Comparison of ENCODE assay signal across 22 cellular contexts in genomic region chr6:40626886-40627285, GRCh38. TPM values are rescaled to one million over a fixed set of nuclear protein-coding genes. Genes with fewer than 3 reads are reported as not detected.
"Had no signal": no experiment of that assay in that cellular context is flagged by ENCODE, and none has a peak within 500 bp of the region (broad histone marks: within the 10 kb centered on the region; RNA-seq: fewer than 3 reads in every experiment).

No MANE protein-coding gene starts in this region.

- ATAC-seq: left cardiac atrium, T-helper 17 cell had no signal

- H3K4me1 ChIP-seq: gastrocnemius medialis, prostate gland, thyroid gland had no signal

- H3K27me3 ChIP-seq: cardiac muscle cell, gastrocnemius medialis, neutrophil, ovary, thyroid gland had no signal

- DNase-seq: activated CD4-positive, alpha-beta T cell treated with anti-CD3 and anti-CD28 coated beads for 4 hours; activated CD4-positive, alpha-beta T cell treated with anti-CD3 and anti-CD28 coated beads, Interleukin-2, amount 50 U/mL, for 48 hours; activated CD4-positive, CD25-positive, alpha-beta regulatory T cell; activated effector memory CD4-positive, alpha-beta T cell treated with Interleukin-2 at 50 U/mL for 16 hours; activated naive CD4-positive, alpha-beta T cell treated with anti-CD3 and anti-CD28 coated beads for 36 hours; activated naive CD8-positive, alpha-beta T cell treated with anti-CD3 and anti-CD28 coated beads, Interleukin-2, amount 10 ng/mL, durations not matched to agents 7 days and 5 days; activated T-cell treated with anti-CD3 and anti-CD28 coated beads, Interleukin-2, amount 50 U/mL, for 48 hours; amniotic stem cell; cortex of kidney; endodermal cell; gastrocnemius medialis; hippocampal formation; left cardiac atrium; ovary; substantia nigra; T-helper 17 cell; thyroid gland had no signal

- H3K36me3 ChIP-seq: cardiac muscle cell, gastrocnemius medialis, neutrophil, ovary, prostate gland, thyroid gland had no signal

- H3K4me3 ChIP-seq: cardiac muscle cell, gastrocnemius medialis, ovary, prostate gland, thyroid gland had no signal

- H3K9me3 ChIP-seq: gastrocnemius medialis, neutrophil, ovary, prostate gland, thyroid gland had no signal

- H3K27ac ChIP-seq: cardiac muscle cell, epithelial cell of prostate, gastrocnemius medialis, neutrophil, ovary, prostate gland, thyroid gland had no signal

RNA-seq across cellular contexts. Expression of gene LRFN2, which starts 39.7 kb away (rescaled TPM):
- total RNA-seq: activated naive CD4-positive, alpha-beta T cell treated with anti-CD3 and anti-CD28 coated beads for 36 hours; activated naive CD8-positive, alpha-beta T cell treated with anti-CD3 and anti-CD28 coated beads, Interleukin-2, amount 10 ng/mL, durations not matched to agents 7 days and 5 days; gastrocnemius medialis; left cardiac atrium; myocyte had no signal
- polyA plus RNA-seq: cardiac muscle cell had no signal
